In the genomic region with DNA sequence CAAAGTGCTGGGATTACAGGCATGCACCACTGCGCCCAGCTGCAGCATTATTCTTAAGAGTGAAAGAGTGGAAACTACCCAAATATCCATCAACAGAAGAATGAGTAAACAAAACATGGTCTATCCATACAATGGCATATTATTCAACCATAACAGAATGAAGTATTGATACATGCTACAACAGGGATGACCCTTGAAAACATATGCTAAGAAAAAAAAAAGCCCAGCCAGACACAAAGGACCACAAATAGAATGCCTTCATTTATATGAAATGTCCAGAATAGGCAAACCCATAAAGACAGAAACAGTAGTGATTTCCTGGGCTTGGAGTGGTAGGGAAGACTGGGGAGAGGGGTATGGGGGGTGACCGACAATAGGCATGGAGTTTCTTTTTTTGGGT, we compare ENCODE assay signal across 14 cellular contexts. TPM values are rescaled to one million over a fixed set of nuclear protein-coding genes. Genes with fewer than 3 reads are reported as not detected.
DNase-seq lines count a peak whose midpoint lies in the region; ATAC-seq and TF ChIP-seq lines count a peak whose summit lies in the region.
"Had no signal": no experiment of that assay in that cellular context is flagged by ENCODE, and none has a peak within 500 bp of the region (broad histone marks: within the 10 kb centered on the region; RNA-seq: fewer than 3 reads in every experiment).

No MANE protein-coding gene starts in this region.

- peaks cover 32% of the 10 kb centered on the region for H3K27me3 ChIP-seq in DOHH2 (ENCODE audit: control insufficient read depth, low read length)
- no peaks in the 10 kb centered on the region for H3K27me3 ChIP-seq in neural progenitor cell
- H3K27me3 ChIP-seq in effector memory CD4-positive, alpha-beta T cell (replicated peaks; ENCODE audit: control insufficient read depth, insufficient read depth, low read length, poor library complexity, severe bottlenecking): peaks cover 6% of the 10 kb centered on the region
- H3K27me3 ChIP-seq: BE2C had no signal

- H3K36me3 ChIP-seq in DOHH2 (ENCODE audit: control insufficient read depth, low read length): no peaks in the 10 kb centered on the region
- peaks cover 8% of the 10 kb centered on the region for H3K36me3 ChIP-seq in neural progenitor cell
- no peaks in the 10 kb centered on the region for H3K36me3 ChIP-seq in effector memory CD4-positive, alpha-beta T cell (ENCODE audit: control insufficient read depth, insufficient read depth, low read length)

- no peaks in the 10 kb centered on the region for H4K20me1 ChIP-seq in DOHH2 (ENCODE audit: control insufficient read depth, insufficient read depth, low read depth, low read length)
- H4K20me1 ChIP-seq in neural progenitor cell (ENCODE audit: low read depth): peaks cover 19% of the 10 kb centered on the region

- H3K4me3 ChIP-seq in DOHH2 (ENCODE audit: low read length) (no peak overlapping the region), neural progenitor cell (no peak overlapping the region)
- H3K4me3 ChIP-seq in effector memory CD4-positive, alpha-beta T cell (ENCODE audit: insufficient read depth, low read depth, low read length, poor library complexity, severe bottlenecking): no peak overlapping the region

- H3K4me1 Mint-ChIP-seq in neural progenitor cell: peaks cover 27% of the 10 kb centered on the region
- H3K4me1 Mint-ChIP-seq in activated naive CD4-positive, alpha-beta T cell treated with anti-CD3 and anti-CD28 coated beads for 36 hours (ENCODE audit: low read depth): no peaks in the 10 kb centered on the region
- H3K4me1 Mint-ChIP-seq: CD8-positive, alpha-beta memory T cell had no signal

- intact Hi-C loops in activated naive CD4-positive, alpha-beta T cell treated with anti-CD3 and anti-CD28 coated beads for 36 hours (cut with micrococcal nuclease): no loop called here

- H3K4me2 ChIP-seq in DOHH2 (ENCODE audit: low read length): 0 out of 2 replicates have a peak overlapping the region, but pooled peaks have one; percentile 9
- H3K4me2 ChIP-seq in neural progenitor cell: no peak overlapping the region

- peaks cover 16% of the 10 kb centered on the region for H3K9me3 Mint-ChIP-seq in neural progenitor cell
- peaks cover 6% of the 10 kb centered on the region for H3K9me3 Mint-ChIP-seq in activated naive CD4-positive, alpha-beta T cell treated with anti-CD3 and anti-CD28 coated beads for 36 hours

- H3K27ac Mint-ChIP-seq in neural progenitor cell: no peak overlapping the region
- no peak overlapping the region for H3K27ac Mint-ChIP-seq in activated naive CD4-positive, alpha-beta T cell treated with anti-CD3 and anti-CD28 coated beads for 36 hours
- H3K27ac Mint-ChIP-seq: CD4-positive, CD25-positive, alpha-beta regulatory T cell; CD8-positive, alpha-beta memory T cell; H9 had no signal

- no peaks in the 10 kb centered on the region for H3K9me2 ChIP-seq in DOHH2 (replicated peaks; ENCODE audit: control insufficient read depth, low read length)

- peaks cover 10% of the 10 kb centered on the region for H3K27me3 Mint-ChIP-seq in neural progenitor cell (ENCODE audit: insufficient read depth, low read depth)
- H3K27me3 Mint-ChIP-seq in activated naive CD4-positive, alpha-beta T cell treated with anti-CD3 and anti-CD28 coated beads for 36 hours (ENCODE audit: low read depth): peaks cover 38% of the 10 kb centered on the region

- CTCF ChIA-PET in activated naive CD4-positive, alpha-beta T cell treated with anti-CD3 and anti-CD28 coated beads for 36 hours (lab: Charles Lee): no interaction called here

- H3K27ac ChIP-seq in DOHH2 (ENCODE audit: low read depth, low read length) (no peak overlapping the region), neural progenitor cell (no peak overlapping the region)
- no peak overlapping the region for H3K27ac ChIP-seq in effector memory CD4-positive, alpha-beta T cell (ENCODE audit: insufficient read depth, low read length, poor library complexity, severe bottlenecking)
- H3K27ac ChIP-seq: HL-60 had no signal

- H3K36me3 Mint-ChIP-seq in neural progenitor cell: peaks cover 17% of the 10 kb centered on the region
- no peaks in the 10 kb centered on the region for H3K36me3 Mint-ChIP-seq in activated naive CD4-positive, alpha-beta T cell treated with anti-CD3 and anti-CD28 coated beads for 36 hours (ENCODE audit: low read depth)
- H3K36me3 Mint-ChIP-seq: CD4-positive, CD25-positive, alpha-beta regulatory T cell; CD8-positive, alpha-beta memory T cell had no signal

- H3F3A ChIP-seq in DOHH2 (ENCODE audit: control insufficient read depth, insufficient read depth) (peaks cover 6% of the 10 kb centered on the region; the same call in 1 of the 2 replicates), neural progenitor cell (ENCODE audit: low read depth) (peaks cover 13% of the 10 kb centered on the region)

- H2AFZ ChIP-seq in neural progenitor cell (replicated peaks): no peak overlapping the region

- peak overlapping the region; percentile 10 for H3K4me3 Mint-ChIP-seq in neural progenitor cell
- H3K4me3 Mint-ChIP-seq in activated naive CD4-positive, alpha-beta T cell treated with anti-CD3 and anti-CD28 coated beads for 36 hours: no peak overlapping the region
- H3K4me3 Mint-ChIP-seq: CD4-positive, CD25-positive, alpha-beta regulatory T cell; CD8-positive, alpha-beta memory T cell; H9 had no signal

- DNase-seq in foreskin melanocyte: peak; percentile 60
- DNase-seq in neural progenitor cell (ENCODE audit: low spot score): no peak
- DNase-seq in effector memory CD4-positive, alpha-beta T cell: no peak
- no peak for DNase-seq in activated naive CD4-positive, alpha-beta T cell treated with anti-CD3 and anti-CD28 coated beads for 36 hours
- DNase-seq: BE2C; C1 segment of cervical spinal cord; CD4-positive, CD25-positive, alpha-beta regulatory T cell; CD8-positive, alpha-beta memory T cell; COR-L47; GDM1; H9 had no signal

- ATAC-seq in GM21576 (IDR thresholded peaks at IDR 0.05; ENCODE audit: unreplicated experiment): no peak

- TF ChIP-seq CTCF in DOHH2 (IDR thresholded peaks at IDR 0.05; ENCODE audit: low read depth, low read length, poor library complexity, severe bottlenecking) (no peak), neural progenitor cell (IDR thresholded peaks at IDR 0.05) (no peak)

- H3K4me1 ChIP-seq in DOHH2 (ENCODE audit: control insufficient read depth, low read length) (peaks cover 21% of the 10 kb centered on the region), neural progenitor cell (peaks cover 6% of the 10 kb centered on the region)
- no peaks in the 10 kb centered on the region for H3K4me1 ChIP-seq in effector memory CD4-positive, alpha-beta T cell (ENCODE audit: control insufficient read depth, insufficient read depth, low read length, poor library complexity, severe bottlenecking)
- H3K4me1 ChIP-seq: BE2C had no signal

- H3K9me3 ChIP-seq in DOHH2 (ENCODE audit: control insufficient read depth, insufficient read depth, low read length): no peaks in the 10 kb centered on the region
- H3K9me3 ChIP-seq in neural progenitor cell (ENCODE audit: low read depth): no peaks in the 10 kb centered on the region
- no peaks in the 10 kb centered on the region for H3K9me3 ChIP-seq in effector memory CD4-positive, alpha-beta T cell (ENCODE audit: control insufficient read depth, low read length)
- H3K9me3 ChIP-seq: BE2C had no signal

- H3K79me2 ChIP-seq in DOHH2 (ENCODE audit: control insufficient read depth, low read length): no peaks in the 10 kb centered on the region
- peaks cover 10% of the 10 kb centered on the region for H3K79me2 ChIP-seq in neural progenitor cell (ENCODE audit: low read depth)

- H3K9ac ChIP-seq in neural progenitor cell: no peak overlapping the region

RNA-seq across cellular contexts. Expression of a gene that starts 7.1 kb away (rescaled TPM):
- 362 and 762 TPM in 2 replicates for total RNA-seq in neural progenitor cell (ENCODE audit: low replicate concordance)
- under 1 TPM in 1 of 2 experiments, not detected in 1; 0.12 TPM for total RNA-seq in activated naive CD4-positive, alpha-beta T cell treated with anti-CD3 and anti-CD28 coated beads for 36 hours

RNA-seq across cellular contexts. Expression of a gene that starts 38.4 kb away (rescaled TPM):
- total RNA-seq in neural progenitor cell (ENCODE audit: low replicate concordance): 15.2 and 25.3 TPM in 2 replicates
- total RNA-seq in activated naive CD4-positive, alpha-beta T cell treated with anti-CD3 and anti-CD28 coated beads for 36 hours: 10 to 100 TPM; 23.9 to 26.2 TPM

Comparison
In these comparisons a context has a peak if more than half of its experiments do, and no peak if none do; other contexts are left out.
1. RNA of a gene that starts 7.1 kb away (total RNA-seq): 362 to 762 TPM in neural progenitor cell; 0.12 TPM in activated naive CD4-positive, alpha-beta T cell treated with anti-CD3 and anti-CD28 coated beads for 36 hours; every median in the first group is over 100 times any median in the second.